8 cellular contexts compared by ENCODE assay signal in the genomic region with DNA sequence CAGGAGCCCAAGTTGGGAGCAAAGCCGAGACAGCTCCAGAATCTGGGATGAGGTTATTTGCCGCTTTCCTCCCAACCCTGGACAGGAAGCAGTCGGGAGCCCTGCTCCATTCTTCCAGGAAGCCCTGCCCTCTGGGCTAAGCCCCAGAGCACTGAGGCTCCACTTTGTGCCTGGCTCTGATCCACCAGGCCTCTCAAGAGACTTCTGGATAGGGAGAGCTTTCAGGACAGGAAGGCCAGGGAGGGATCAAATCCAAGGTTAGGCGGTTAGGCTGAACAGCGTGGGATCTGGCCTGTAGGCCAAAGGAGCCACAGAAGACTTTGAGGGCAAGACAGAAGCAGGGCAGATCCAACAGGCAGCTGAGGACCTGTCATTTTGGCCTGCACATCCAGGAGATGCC. TPM values are rescaled to one million over a fixed set of nuclear protein-coding genes. Genes with fewer than 3 reads are reported as not detected.
DNase-seq lines count a peak whose midpoint lies in the region; ATAC-seq and TF ChIP-seq lines count a peak whose summit lies in the region.

No MANE protein-coding gene starts in this region.

- H3K4me1 ChIP-seq in CD8-positive, alpha-beta memory T cell (ENCODE audit: insufficient read depth, low read length) = peaks cover 31% of the 10 kb centered on the region
- H3K4me1 ChIP-seq in mononuclear cell (ENCODE audit: insufficient read depth, low read length) (peaks cover 38% of the 10 kb centered on the region), aorta (ENCODE audit: control insufficient read depth in 1 of 2, insufficient read depth in 2 of 2, low read length in 2 of 2) (no peaks in the 10 kb centered on the region)

- intact Hi-C loops in aorta (cut with DNase I) = loop anchor here in 1 of 2 donors (2.0 to 5.0 kb wide), 3 partner anchors 50 to 326 kb away; a partner anchor contains a TSS

- ATAC-seq in aorta (ENCODE audit: low FRiP score) = peak; percentile 51
- ATAC-seq in HG02571 (IDR thresholded peaks at IDR 0.05; ENCODE audit: unreplicated experiment) = no peak

- no peak for DNase-seq in CD8-positive, alpha-beta memory T cell
- DNase-seq in NB4 (ENCODE audit: low read depth) (no peak), dermis blood vessel endothelial cell (peak; percentile 58), aorta (peak; percentile 89), GF-D8 (lab: John Stamatoyannopoulos, UW) (no peak), mesenteric fat pad (ENCODE audit: low spot score) (no peak)

- peak overlapping the region; percentile 67 for H3K27ac ChIP-seq in CD8-positive, alpha-beta memory T cell (ENCODE audit: low read depth, low read length)
- peak overlapping the region; percentile 30 to 86 for H3K27ac ChIP-seq in aorta (ENCODE audit: low read depth in 1 of 2, low read length in 2 of 2)

- peak overlapping the region in 3 of 8 donors; percentile 50 to 66 (median 57) for H3K27ac Mint-ChIP-seq in CD8-positive, alpha-beta memory T cell

- no peak for TF ChIP-seq POLR2A in NB4 (IDR thresholded peaks at IDR 0.05; ENCODE audit: extremely low read depth, insufficient read length)

- TF ChIP-seq CTCF in NB4 (IDR thresholded peaks at IDR 0.05; ENCODE audit: low read depth, low read length) = no peak

- no peaks in the 10 kb centered on the region for H3K36me3 ChIP-seq in CD8-positive, alpha-beta memory T cell (ENCODE audit: insufficient read depth, low read length)
- no peaks in the 10 kb centered on the region for H3K36me3 ChIP-seq in aorta (ENCODE audit: control insufficient read depth in 1 of 2, insufficient read depth in 2 of 2, low read length in 1 of 2)

- POLR2A ChIA-PET in CD8-positive, alpha-beta memory T cell (lab: Charles Lee) = no interaction called here

- H3K27me3 Mint-ChIP-seq in CD8-positive, alpha-beta memory T cell = no peaks in the 10 kb centered on the region

- H3K9me3 ChIP-seq in CD8-positive, alpha-beta memory T cell (ENCODE audit: low read length) = no peaks in the 10 kb centered on the region
- no peaks in the 10 kb centered on the region for H3K9me3 ChIP-seq in mononuclear cell (ENCODE audit: low read depth, low read length)
- H3K9me3 ChIP-seq in aorta (ENCODE audit: control insufficient read depth, low read length) = no peaks in the 10 kb centered on the region

- no peaks in the 10 kb centered on the region for H3K27me3 ChIP-seq in CD8-positive, alpha-beta memory T cell (ENCODE audit: insufficient read depth, low read length, poor library complexity, severe bottlenecking)
- H3K27me3 ChIP-seq in mononuclear cell (ENCODE audit: insufficient read depth, low read length) (no peaks in the 10 kb centered on the region), aorta (ENCODE audit: control insufficient read depth in 1 of 2, insufficient read depth in 2 of 2, low read length in 1 of 2) (no peaks in the 10 kb centered on the region)

- peaks cover 0 to 23% (median 5%) of the 10 kb centered on the region in 3 donors for H3K36me3 Mint-ChIP-seq in CD8-positive, alpha-beta memory T cell

- WGBS in aorta, 2 donors = 1 to 7% methylated on average over 5 of the region's 5 CpGs

- CTCF ChIA-PET in CD8-positive, alpha-beta memory T cell (lab: Charles Lee) = interaction anchor here (1.2 to 6.3 kb wide), 3 partner anchors 13 to 19 kb away, joined by 3 to 34 read pairs (median 4); no protein-coding TSS in a partner anchor

- peaks cover 29 to 43% (median 38%) of the 10 kb centered on the region in 3 donors for H3K4me1 Mint-ChIP-seq in CD8-positive, alpha-beta memory T cell

- H3K9me3 Mint-ChIP-seq in CD8-positive, alpha-beta memory T cell = no peaks in the 10 kb centered on the region

- H3K4me3 ChIP-seq in CD8-positive, alpha-beta memory T cell (ENCODE audit: low read length) = peak overlapping the region; percentile 69
- H3K4me3 ChIP-seq in NB4 (ENCODE audit: low read depth, low read length) = peak overlapping the region; percentile 67
- peak overlapping the region; percentile 57 for H3K4me3 ChIP-seq in mononuclear cell (ENCODE audit: low read length)
- peak overlapping the region in 1 of 2 donors; percentile 57 for H3K4me3 ChIP-seq in aorta (ENCODE audit: low read length in 2 of 2)

- peak overlapping the region; percentile 55 to 92 (median 79) for H3K4me3 Mint-ChIP-seq in CD8-positive, alpha-beta memory T cell

RNA-seq across cellular contexts. Expression of a gene that starts 0.8 kb away (rescaled TPM):
- 10 to 100 TPM; 13.2 to 13.3 TPM for total RNA-seq in CD8-positive, alpha-beta memory T cell
- polyA plus RNA-seq in CD8-positive, alpha-beta memory T cell = 8.6 TPM
- total RNA-seq in dermis blood vessel endothelial cell (19.9 and 22.3 TPM in 2 replicates), mononuclear cell (2.2 TPM), aorta (10 to 100 TPM; 12.9 to 16.4 TPM), mesenteric fat pad (18.6 TPM)
- polyA plus RNA-seq in aorta = 10 to 100 TPM; 10.5 to 19.2 TPM

RNA-seq across cellular contexts. Expression of a gene that starts 3.3 kb away (rescaled TPM):
- total RNA-seq in CD8-positive, alpha-beta memory T cell = 10 to 100 TPM; 35.5 to 37.4 TPM
- polyA plus RNA-seq in CD8-positive, alpha-beta memory T cell = 32.3 TPM
- total RNA-seq in dermis blood vessel endothelial cell (95.5 and 176 TPM in 2 replicates), mononuclear cell (23.1 TPM), aorta (10 to 100 TPM; 72.6 to 91.9 TPM), mesenteric fat pad (92.3 TPM)
- polyA plus RNA-seq in aorta = 10 to 100 TPM in 1 of 2 donors, 1 to 10 TPM in 1; 8.6 to 45.5 TPM

Comparison
In these comparisons a context has a peak if more than half of its experiments do, and no peak if none do; other contexts are left out.
1. DNase-seq: peak in dermis blood vessel endothelial cell (single experiment) and aorta (2 of 2); none in CD8-positive, alpha-beta memory T cell (0 of 5), NB4 (single experiment), GF-D8 (single experiment) and mesenteric fat pad (single experiment).